In the genomic region with DNA sequence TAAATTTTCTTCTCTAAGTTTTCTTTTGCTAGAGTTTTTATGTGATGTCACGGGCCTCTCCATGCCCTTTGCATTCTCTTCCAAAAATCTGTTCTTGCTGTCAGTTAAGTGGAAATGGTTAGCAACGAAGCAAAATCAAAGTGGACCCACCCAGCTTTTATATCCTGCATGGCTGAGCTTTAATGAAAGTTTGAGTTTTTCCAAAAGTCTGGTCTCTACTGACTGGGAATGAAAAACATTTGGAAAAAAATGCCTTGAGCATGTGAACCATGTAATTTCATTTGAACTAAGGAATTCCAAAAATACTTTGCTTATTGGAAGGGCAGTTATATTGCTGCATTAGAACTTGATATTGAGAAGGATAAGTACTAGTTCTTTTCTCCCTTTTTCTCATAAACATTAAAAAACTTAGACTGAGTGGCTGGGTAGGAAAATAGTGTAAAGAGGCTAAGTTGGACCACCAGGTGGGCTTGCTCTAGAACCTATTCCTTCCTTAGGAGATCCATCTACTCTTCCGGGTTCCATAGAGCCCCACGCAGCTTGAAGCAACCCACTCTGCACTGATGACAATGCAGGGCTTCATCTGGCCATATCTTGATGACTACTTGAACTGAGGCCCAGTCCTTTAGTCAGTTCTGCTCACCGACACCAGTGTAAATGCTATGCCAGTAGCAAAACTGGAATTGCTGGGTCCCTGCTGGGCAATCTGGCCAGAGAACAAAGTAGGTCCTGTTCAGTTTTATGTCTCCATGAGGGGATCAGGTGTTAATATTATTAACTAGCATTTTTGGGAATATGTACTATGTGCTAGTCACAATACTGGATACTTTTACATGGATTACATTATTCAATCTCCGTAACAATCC, we compare ENCODE assay signal across 26 cellular contexts. TPM values are rescaled to one million over a fixed set of nuclear protein-coding genes. Genes with fewer than 3 reads are reported as not detected.
DNase-seq lines count a peak whose midpoint lies in the region; ATAC-seq, FAIRE-seq and TF ChIP-seq lines count a peak whose summit lies in the region.
"Had no signal": no experiment of that assay in that cellular context is flagged by ENCODE, and none has a peak within 500 bp of the region (broad histone marks: within the 10 kb centered on the region; RNA-seq: fewer than 3 reads in every experiment).

No MANE protein-coding gene starts in this region.

- no peak for FAIRE-seq in astrocyte (lab: Jason Lieb, UNC)
- FAIRE-seq: A204.1, GM12878, urothelium cell line had no signal

- peak overlapping the region in 1 of 12 donors; percentile 31 for H3K27ac ChIP-seq in heart left ventricle
- H3K27ac ChIP-seq in astrocyte (ENCODE audit: low read depth, low read length) = no peak overlapping the region
- peak overlapping the region; percentile 18 for H3K27ac ChIP-seq in lower lobe of right lung
- peak overlapping the region; percentile 65 to 84 (median 66) for H3K27ac ChIP-seq in thyroid gland
- no peak overlapping the region for H3K27ac ChIP-seq in osteoblast (ENCODE audit: low read depth, low read length)
- H3K27ac ChIP-seq: BLaER1 had no signal

- H3K27me3 Mint-ChIP-seq in astrocyte (ENCODE audit: low read depth, unreplicated experiment) = no peaks in the 10 kb centered on the region
- H3K27me3 Mint-ChIP-seq: activated CD4-positive, alpha-beta T cell treated with anti-CD3 and anti-CD28 coated beads for 36 hours; progenitor cell of endocrine pancreas; T-helper 17 cell had no signal

- H3K4me1 Mint-ChIP-seq in astrocyte (ENCODE audit: low read depth, unreplicated experiment) = no peaks in the 10 kb centered on the region

- no peak overlapping the region for H3K4me3 ChIP-seq in heart left ventricle
- H3K4me3 ChIP-seq in astrocyte (ENCODE audit: insufficient read depth, low read depth, low read length) = no peak overlapping the region
- no peak overlapping the region for H3K4me3 ChIP-seq in lower lobe of right lung
- no peak overlapping the region for H3K4me3 ChIP-seq in thyroid gland (replicated peaks in 1 of 3)
- no peak overlapping the region for H3K4me3 ChIP-seq in osteoblast (ENCODE audit: insufficient read depth, low read length)
- H3K4me3 ChIP-seq: BLaER1, GM12878, HAP-1, heart right ventricle had no signal

- intact Hi-C loops in heart left ventricle (cut with DNase I) = no loop called here
- intact Hi-C loops in Right ventricle myocardium inferior (cut with DNase I) = no loop called here
- intact Hi-C loops in lower lobe of right lung (cut with DNase I) = no loop called here
- intact Hi-C loops in thyroid gland (cut with DNase I) = no loop called here

- H4K20me1 ChIP-seq in astrocyte (ENCODE audit: insufficient read depth, low read length) (no peaks in the 10 kb centered on the region), osteoblast (ENCODE audit: insufficient read depth, low read length) (no peaks in the 10 kb centered on the region)

- TF ChIP-seq CTCF in heart left ventricle (IDR thresholded peaks at IDR 0.05) = no peak
- no peak for TF ChIP-seq CTCF in astrocyte (IDR thresholded peaks at IDR 0.05; ENCODE audit: insufficient read depth, low read depth, low read length)
- no peak for TF ChIP-seq CTCF in lower lobe of right lung (IDR thresholded peaks at IDR 0.05)
- no peak for TF ChIP-seq CTCF in thyroid gland (IDR thresholded peaks at IDR 0.05)
- TF ChIP-seq CTCF in osteoblast (IDR thresholded peaks at IDR 0.05; ENCODE audit: extremely low read depth, low read depth, low read length) = no peak

- H3K27me3 ChIP-seq in heart left ventricle (no peaks in the 10 kb centered on the region), astrocyte (ENCODE audit: insufficient read depth, low read length) (no peaks in the 10 kb centered on the region), lower lobe of right lung (ENCODE audit: low read depth) (no peaks in the 10 kb centered on the region), thyroid gland (no peaks in the 10 kb centered on the region), osteoblast (ENCODE audit: insufficient read depth, low read length) (no peaks in the 10 kb centered on the region)
- H3K27me3 ChIP-seq: BLaER1, heart right ventricle had no signal

- H3K4me3 Mint-ChIP-seq in astrocyte (ENCODE audit: unreplicated experiment) = no peak overlapping the region
- H3K4me3 Mint-ChIP-seq: activated CD4-positive, alpha-beta T cell treated with anti-CD3 and anti-CD28 coated beads for 36 hours; T-helper 17 cell had no signal

- no peak overlapping the region for H3K27ac Mint-ChIP-seq in astrocyte (ENCODE audit: unreplicated experiment)
- H3K27ac Mint-ChIP-seq: activated CD4-positive, alpha-beta T cell treated with anti-CD3 and anti-CD28 coated beads for 36 hours; progenitor cell of endocrine pancreas; T-helper 17 cell had no signal

- no peak overlapping the region for H3K9ac ChIP-seq in astrocyte (ENCODE audit: low read length)
- H3K9ac ChIP-seq: BLaER1 had no signal

- no peaks in the 10 kb centered on the region for H3K79me2 ChIP-seq in astrocyte (ENCODE audit: insufficient read depth, low read length)
- H3K79me2 ChIP-seq in osteoblast (ENCODE audit: insufficient read depth, low read length) = no peaks in the 10 kb centered on the region

- H3K4me2 ChIP-seq in astrocyte (ENCODE audit: low read length) = no peak overlapping the region
- H3K4me2 ChIP-seq in osteoblast (ENCODE audit: insufficient read depth, low read length) = no peak overlapping the region
- H3K4me2 ChIP-seq: BLaER1 had no signal

- TF ChIP-seq POLR2A in heart left ventricle (IDR thresholded peaks at IDR 0.05) = no peak
- TF ChIP-seq POLR2A in thyroid gland (IDR thresholded peaks at IDR 0.05) = no peak

- H2AFZ ChIP-seq in astrocyte (ENCODE audit: low read depth, low read length) (no peak overlapping the region), osteoblast (ENCODE audit: low read length) (no peak overlapping the region)

- H3K36me3 ChIP-seq in heart left ventricle (no peaks in the 10 kb centered on the region), astrocyte (ENCODE audit: insufficient read depth, low read length) (no peaks in the 10 kb centered on the region), lower lobe of right lung (no peaks in the 10 kb centered on the region), thyroid gland (no peaks in the 10 kb centered on the region), osteoblast (ENCODE audit: insufficient read depth, low read length) (no peaks in the 10 kb centered on the region)
- H3K36me3 ChIP-seq: HAP-1, heart right ventricle had no signal

- H3K9me3 ChIP-seq in heart left ventricle (no peaks in the 10 kb centered on the region), astrocyte (ENCODE audit: insufficient read depth, low read depth, low read length) (no peaks in the 10 kb centered on the region), lower lobe of right lung (no peaks in the 10 kb centered on the region), thyroid gland (no peaks in the 10 kb centered on the region), osteoblast (ENCODE audit: low read depth, low read length) (no peaks in the 10 kb centered on the region)
- H3K9me3 ChIP-seq: Caco-2, HAP-1, heart right ventricle had no signal

- DNase-seq in heart left ventricle = no peak
- DNase-seq in Right ventricle myocardium inferior (ENCODE audit: missing footprints) = no peak
- peak; percentile 36 for DNase-seq in astrocyte (ENCODE audit: low read depth)
- DNase-seq in lower lobe of right lung = no peak
- DNase-seq in thyroid gland = peak in 1 of 2 donors; percentile 14
- DNase-seq in osteoblast (ENCODE audit: insufficient read length, low spot score, missing footprints) = no peak
- no peak for DNase-seq in GM19240 (ENCODE audit: insufficient read length, low spot score)
- DNase-seq: activated CD4-positive, alpha-beta T cell treated with anti-CD3 and anti-CD28 coated beads for 36 hours; activated naive CD4-positive, alpha-beta T cell; activated T-cell treated with anti-CD3 and anti-CD28 coated beads, Interleukin-2, amount 50 U/mL, for 1 hour; amniotic stem cell; Caco-2; caudate nucleus; DMS79; heart right ventricle; NCI-H1694 treated with DMSO at 0.1 percent for 48 hours; NCI-H69; stimulated activated CD8-positive, alpha-beta memory T cell treated with anti-CD3 and anti-CD28 coated beads, Interleukin-4, amount 100 ng/mL, for 48 hours; T-helper 17 cell had no signal

- H3K4me1 ChIP-seq in heart left ventricle (peaks cover 0 to 23% (median 6%) of the 10 kb centered on the region in 12 donors), astrocyte (ENCODE audit: insufficient read depth, low read length) (no peaks in the 10 kb centered on the region), lower lobe of right lung (peaks cover 16% of the 10 kb centered on the region), thyroid gland (peaks cover 32 to 37% of the 10 kb centered on the region in 2 donors), osteoblast (ENCODE audit: insufficient read depth, low read length) (peaks cover 13% of the 10 kb centered on the region)
- H3K4me1 ChIP-seq: Caco-2, HAP-1 had no signal

- peak in 3 of 4 donors; percentile 19 to 61 (median 38) for ATAC-seq in heart left ventricle
- no peak for ATAC-seq in Right ventricle myocardium inferior
- no peak for ATAC-seq in lower lobe of right lung
- ATAC-seq in GM19328 (IDR thresholded peaks at IDR 0.05; ENCODE audit: unreplicated experiment) = no peak
- ATAC-seq: activated CD4-positive, alpha-beta T cell treated with anti-CD3 and anti-CD28 coated beads for 36 hours; GM12878; T-helper 17 cell had no signal

- H3K36me3 Mint-ChIP-seq in astrocyte (ENCODE audit: low read depth, unreplicated experiment) = no peaks in the 10 kb centered on the region

- 68 to 77% (median 70%) methylated on average over 6 of the region's 6 CpGs for WGBS in heart left ventricle, 4 donors
- 49 to 53% methylated on average over 6 of the region's 6 CpGs for WGBS in thyroid gland, 2 donors

- H3K9me3 Mint-ChIP-seq in astrocyte (ENCODE audit: unreplicated experiment) = no peaks in the 10 kb centered on the region

RNA-seq across cellular contexts. Expression of gene RIC1, which starts 17.4 kb away (rescaled TPM):
- total RNA-seq in heart left ventricle = 10 to 100 TPM in 4 of 9 donors, 1 to 10 TPM in 5; 7.0 to 14.4 (median 9.7) TPM
- polyA plus RNA-seq in heart left ventricle = 1 to 10 TPM; 2.4 to 7.8 TPM
- 6.9 TPM for total RNA-seq in Right ventricle myocardium inferior
- 50.9 and 53.8 TPM in 2 replicates for total RNA-seq in astrocyte
- 20.5 TPM for total RNA-seq in lower lobe of right lung
- total RNA-seq in thyroid gland = 10 to 100 TPM; 42.7 to 56.1 (median 44.9) TPM
- 45.7 and 51.4 TPM in 2 replicates for total RNA-seq in osteoblast

Comparison
In these comparisons a context has a peak if more than half of its experiments do, and no peak if none do; other contexts are left out.
1. ATAC-seq: peak in heart left ventricle (3 of 4); none in Right ventricle myocardium inferior (single experiment), lower lobe of right lung (0 of 2) and GM19328 (single experiment).
2. H3K27ac ChIP-seq: peak in lower lobe of right lung (single experiment) and thyroid gland (3 of 3); none in astrocyte (single experiment) and osteoblast (single experiment).